In the genomic region with DNA sequence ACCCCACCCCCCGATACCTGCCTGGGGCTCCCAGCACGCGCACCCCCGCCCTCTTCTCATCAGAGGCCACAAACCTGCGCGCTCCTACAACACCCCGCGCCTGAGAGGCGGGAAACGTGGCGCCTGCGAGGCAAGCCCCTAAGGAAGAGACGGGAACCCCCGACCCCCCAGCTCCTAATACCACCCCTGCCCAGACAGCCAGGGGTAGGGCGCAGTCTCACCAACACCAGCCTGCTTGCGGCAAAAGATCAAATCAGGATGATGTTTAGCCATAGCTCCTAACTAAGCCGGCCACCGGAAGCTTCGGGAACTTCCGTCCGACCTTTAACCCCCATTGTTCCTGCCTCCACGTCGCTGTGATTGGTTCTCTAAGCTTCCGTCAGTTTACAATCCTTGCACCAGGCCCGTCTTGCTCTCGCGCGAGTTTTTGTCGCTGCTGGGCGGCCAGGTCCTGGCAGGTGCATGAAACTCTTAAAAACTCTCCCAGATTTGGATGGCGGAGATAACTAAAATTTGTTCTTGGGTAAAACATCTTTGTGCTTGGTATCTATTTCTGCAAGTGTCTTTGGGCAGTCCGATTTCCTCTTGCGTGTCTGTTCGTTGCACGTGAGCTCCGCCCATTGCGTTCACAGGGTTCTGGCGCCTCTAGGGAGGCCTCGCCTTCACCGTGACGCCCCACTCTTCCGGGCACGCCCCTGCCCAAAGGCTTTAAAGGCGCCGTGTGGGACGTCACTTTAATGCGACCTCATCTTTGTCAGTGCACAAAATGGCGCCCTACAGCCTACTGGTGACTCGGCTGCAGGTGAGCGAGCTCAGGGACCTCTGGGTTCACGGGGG, we compare ENCODE assay signal across 8 cellular contexts. TPM values are rescaled to one million over a fixed set of nuclear protein-coding genes. Genes with fewer than 3 reads are reported as not detected.
A peak's percentile ranks its signal among the peaks of the same experiment; 100 is the strongest.
DNase-seq lines count a peak whose midpoint lies in the region; ATAC-seq and TF ChIP-seq lines count a peak whose summit lies in the region.

Gene ACO2, plus strand, starts transcription at position 737 of the 837 bp plus-strand sequence. Its CDS starts 30 bp downstream, at position 767.
Gene PHF5A, minus strand, starts transcription at position 312 of the 837 bp plus-strand sequence. Its CDS starts 39 bp downstream, at position 273.

- H3K27me3 Mint-ChIP-seq in WTC11 (ENCODE audit: low read depth): no peaks in the 10 kb centered on the region; the same call in 1 of the 2 replicates

- peaks cover 25% of the 10 kb centered on the region for H3K4me1 Mint-ChIP-seq in WTC11

- peak within 1 kb of the TSS; percentile 86 for H3K27ac ChIP-seq in AG04450 (ENCODE audit: low read depth, low read length)
- H3K27ac ChIP-seq in smooth muscle cell (ENCODE audit: low read depth): peak within 1 kb of the TSS; percentile 88

- H3K79me2 ChIP-seq in smooth muscle cell (ENCODE audit: low read depth): peaks cover 87% of the 10 kb centered on the region

- TF ChIP-seq CTCF in AG04450 (IDR thresholded peaks at IDR 0.05; ENCODE audit: low read depth, low read length) (no peak), WTC11 (IDR thresholded peaks at IDR 0.05) (no peak), cardiac fibroblast (IDR thresholded peaks at IDR 0.05; ENCODE audit: low read depth, low read length) (no peak), smooth muscle cell (IDR thresholded peaks at IDR 0.05; ENCODE audit: borderline replicate concordance, insufficient read depth, poor library complexity, severe bottlenecking) (no peak)

- peak within 1 kb of the TSS; percentile 81 for H2AFZ ChIP-seq in smooth muscle cell (ENCODE audit: low read depth)

- H3K9ac ChIP-seq in smooth muscle cell (ENCODE audit: low read depth): peak within 1 kb of the TSS; percentile 90

- no peaks in the 10 kb centered on the region; the same call in 1 of the 2 replicates for H3K9me3 ChIP-seq in AG04450 (ENCODE audit: control insufficient read depth, insufficient read depth, low read length)
- no peaks in the 10 kb centered on the region for H3K9me3 ChIP-seq in smooth muscle cell (replicated peaks; ENCODE audit: low read depth)

- CTCF ChIA-PET in AG04450 (lab: Charles Lee) (interaction anchor here (0.5 to 3.0 kb wide), 3 partner anchors 49 to 66 kb away, joined by 3 to 15 read pairs (median 12); no protein-coding TSS in a partner anchor), WTC11 (lab: Charles Lee) (interaction anchor here (0.5 to 2.4 kb wide), 20 partner anchors 10 to 222 kb away, joined by 3 to 26 read pairs (median 6); partner anchors contain the start of genes DESI1, POLR3H, TEF and TOB2)

- H3K27me3 ChIP-seq in AG04450 (ENCODE audit: control insufficient read depth, insufficient read depth, low read length) (no peaks in the 10 kb centered on the region), smooth muscle cell (ENCODE audit: low read depth) (no peaks in the 10 kb centered on the region)

- H3K9me3 Mint-ChIP-seq in WTC11: no peaks in the 10 kb centered on the region

- under 1% methylated on average over 51 of the region's 51 CpGs for WGBS in smooth muscle cell (ENCODE audit: low lambda C conversion rate)

- peak within 1 kb of the TSS; percentile 93 for H3K4me2 ChIP-seq in smooth muscle cell

- peaks cover 48% of the 10 kb centered on the region for H3K36me3 Mint-ChIP-seq in WTC11

- H3K36me3 ChIP-seq in smooth muscle cell (ENCODE audit: low read depth): peaks cover 11% of the 10 kb centered on the region

- ATAC-seq in GM18909 (IDR thresholded peaks at IDR 0.05; ENCODE audit: poor library complexity, unreplicated experiment) (peak; percentile 88), HG03175 (IDR thresholded peaks at IDR 0.05; ENCODE audit: unreplicated experiment) (peak; percentile 88), WTC11 (peak; percentile 94)

- POLR2A ChIA-PET in AG04450 (lab: Yijun Ruan, JAX) (interaction anchor here (0.5 to 2.6 kb wide), 21 partner anchors 9 to 612 kb away, joined by 3 to 24 read pairs (median 5); partner anchors contain the start of genes DESI1, PMM1, RANGAP1 and ST13), WTC11 (lab: Charles Lee) (interaction anchor here (0.6 to 2.2 kb wide), 21 partner anchors 10 to 183 kb away, joined by 3 to 44 read pairs (median 4); partner anchors contain the start of genes DESI1, RANGAP1, TEF and TOB2)

- peaks cover 14% of the 10 kb centered on the region for H4K20me1 ChIP-seq in smooth muscle cell (ENCODE audit: low read depth)

- no peaks in the 10 kb centered on the region for H3F3A ChIP-seq in smooth muscle cell (ENCODE audit: low read depth)

- H3K4me3 ChIP-seq in AG04450 (ENCODE audit: low read depth, low read length) (peak within 1 kb of the TSS; percentile 98), cardiac fibroblast (replicated peaks in 1 of 2; ENCODE audit: low read depth in 2 of 2, low read length in 2 of 2) (peak within 1 kb of the TSS; percentile 95 to 98), smooth muscle cell (peak within 1 kb of the TSS; percentile 85)

- peak within 1 kb of the TSS; percentile 96 for H3K4me3 Mint-ChIP-seq in WTC11

- peak within 1 kb of the TSS; percentile 100 for H3K27ac Mint-ChIP-seq in WTC11

- peaks cover 15% of the 10 kb centered on the region for H3K4me1 ChIP-seq in smooth muscle cell (ENCODE audit: low read depth)

- DNase-seq in AG04450 (ENCODE audit: low read depth, low spot score): peak; percentile 93
- peak; percentile 85 for DNase-seq in NCI-H226
- peak; percentile 98 for DNase-seq in WTC11 (ENCODE audit: low spot score)
- peak; percentile 98 to 99 for DNase-seq in cardiac fibroblast (ENCODE audit: low read depth in 2 of 2)
- DNase-seq in iPS-NIHi7 (ENCODE audit: extremely low spot score): peak; percentile 97
- peak; percentile 93 for DNase-seq in smooth muscle cell (lab: John Stamatoyannopoulos, UW; ENCODE audit: unreplicated experiment)

TF ChIP-seq in WTC11, 78 proteins besides CTCF, POLR2A, EP300 and RAD21 (continues in another document):
- TF ChIP-seq ETV6 (CRISPR knock-in tag; IDR thresholded peaks at IDR 0.05) (peak; percentile 37; the same call in 1 of the 2 replicates), NFYB (CRISPR knock-in tag; conservative IDR thresholded peaks at IDR 0.05; ENCODE audit: low read depth) (peak; percentile 97), ZNF232 (CRISPR knock-in tag; IDR thresholded peaks at IDR 0.05) (peak; percentile 61; the same call in 1 of the 2 replicates), ZNF281 (CRISPR knock-in tag; IDR thresholded peaks at IDR 0.05) (peak; percentile 60; the same call in 1 of the 2 replicates), CREM (CRISPR knock-in tag; IDR thresholded peaks at IDR 0.05) (peak; percentile 98), SMAD3 (CRISPR knock-in tag; IDR thresholded peaks at IDR 0.05; ENCODE audit: borderline replicate concordance) (0 out of 2 replicates have a peak, but pooled peaks have one; percentile 66), NR2C2 (CRISPR knock-in tag; IDR thresholded peaks at IDR 0.05) (peak; percentile 87)
- TF ChIP-seq, protein P1, sequence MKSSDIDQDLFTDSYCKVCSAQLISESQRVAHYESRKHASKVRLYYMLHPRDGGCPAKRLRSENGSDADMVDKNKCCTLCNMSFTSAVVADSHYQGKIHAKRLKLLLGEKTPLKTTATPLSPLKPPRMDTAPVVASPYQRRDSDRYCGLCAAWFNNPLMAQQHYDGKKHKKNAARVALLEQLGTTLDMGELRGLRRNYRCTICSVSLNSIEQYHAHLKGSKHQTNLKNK (CRISPR knock-in tag; IDR thresholded peaks at IDR 0.05): no peak

RNA-seq across cellular contexts. Expression of gene ACO2, which starts in this region (rescaled TPM):
- polyA plus RNA-seq in AG04450 (2011; rRNA removed) (32.2 and 44.4 TPM in 2 replicates), smooth muscle cell (72.1 and 85.5 TPM in 2 replicates)
- polyA minus RNA-seq in AG04450 (2011; rRNA and poly(A)+ RNA removed): 34.1 and 49.3 TPM in 2 replicates
- total RNA-seq in WTC11 (2021) (98.3 to 104 TPM (median 99.3 TPM) in 3 replicates), smooth muscle cell (33.0 and 33.4 TPM in 2 replicates)

RNA-seq across cellular contexts. Expression of gene PHF5A, which starts in this region (rescaled TPM):
- polyA plus RNA-seq in AG04450 (2011; rRNA removed) (47.9 and 53.8 TPM in 2 replicates), smooth muscle cell (19.4 and 24.2 TPM in 2 replicates)
- polyA minus RNA-seq in AG04450 (2011; rRNA and poly(A)+ RNA removed): 24.9 and 32.2 TPM in 2 replicates
- total RNA-seq in WTC11 (2021) (93.1 to 99.6 TPM (median 97.9 TPM) in 3 replicates), smooth muscle cell (28.3 and 42.7 TPM in 2 replicates)

Comparison
In these comparisons a context has a peak if more than half of its experiments do, and no peak if none do; other contexts are left out.
1. Peak in every context shown above with its lines: DNase-seq, ATAC-seq, H3K4me3 ChIP-seq and H3K27ac ChIP-seq.